Comparison of ENCODE assay signal across 1 cellular context in the genomic region with DNA sequence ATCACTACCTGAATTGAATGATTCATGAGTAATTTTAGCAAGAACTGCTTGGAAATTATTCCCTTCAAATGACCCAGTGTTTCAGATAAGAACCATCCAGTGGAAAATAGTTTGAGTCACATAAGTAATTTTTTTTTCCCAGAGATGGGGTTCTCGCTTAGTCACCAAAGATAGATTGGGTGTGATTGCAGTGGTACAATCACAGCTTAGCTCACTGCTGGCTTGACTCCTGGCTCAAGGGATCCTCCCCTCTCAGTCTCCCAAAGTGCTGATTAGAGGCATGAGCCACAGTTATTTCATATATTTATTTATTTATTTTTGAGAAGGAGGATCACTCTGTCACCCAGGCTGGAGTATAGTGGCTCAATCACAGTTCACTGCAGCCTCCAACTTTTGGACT.
TF ChIP-seq lines count a peak whose summit lies in the region.

No MANE protein-coding gene starts in this region.

TF ChIP-seq in SK-N-SH, 30 proteins besides CTCF, POLR2A, EP300 and RAD21 (continued from another document):
- TF ChIP-seq TAF1 (IDR thresholded peaks at IDR 0.05; ENCODE audit: borderline replicate concordance, low read depth, low read length) (no peak), FOXM1 (IDR thresholded peaks at IDR 0.05; ENCODE audit: low read depth) (no peak), MEF2A (IDR thresholded peaks at IDR 0.05; ENCODE audit: borderline replicate concordance, low read depth) (no peak), NRF1 (IDR thresholded peaks at IDR 0.05; ENCODE audit: low read depth, low read length) (no peak)
